In genomic region chr2:78465707-78466106, GRCh38 we compare ENCODE assay signal across 31 cellular contexts.
DNase-seq lines count a peak whose midpoint lies in the region; ATAC-seq and TF ChIP-seq lines count a peak whose summit lies in the region.
"Had no signal": no experiment of that assay in that cellular context is flagged by ENCODE, and none has a peak within 500 bp of the region (broad histone marks: within the 10 kb centered on the region; RNA-seq: fewer than 3 reads in every experiment).

No MANE protein-coding gene starts in this region.

- H3K79me2 ChIP-seq in SK-N-SH (ENCODE audit: insufficient read depth) (no peaks in the 10 kb centered on the region), neural progenitor cell (ENCODE audit: low read depth) (no peaks in the 10 kb centered on the region)
- H3K79me2 ChIP-seq: hepatocyte had no signal

- H3F3A ChIP-seq in SK-N-SH (replicated peaks; ENCODE audit: insufficient read depth) = no peaks in the 10 kb centered on the region
- no peaks in the 10 kb centered on the region for H3F3A ChIP-seq in neural progenitor cell (ENCODE audit: low read depth)

- H3K27me3 Mint-ChIP-seq in endodermal cell (ENCODE audit: insufficient read depth) (no peaks in the 10 kb centered on the region), neural progenitor cell (ENCODE audit: insufficient read depth, low read depth) (no peaks in the 10 kb centered on the region), CD14-positive monocyte (ENCODE audit: low read depth in 3 of 3) (no peaks in the 10 kb centered on the region)
- H3K27me3 Mint-ChIP-seq: activated naive CD8-positive, alpha-beta T cell treated with anti-CD3 and anti-CD28 coated beads, Interleukin-2, amount 10 ng/mL, durations not matched to agents 7 days and 5 days; CD4-positive, CD25-positive, alpha-beta regulatory T cell had no signal

- H4K20me1 ChIP-seq in SK-N-SH (ENCODE audit: insufficient read depth) = no peaks in the 10 kb centered on the region
- H4K20me1 ChIP-seq in neural progenitor cell (ENCODE audit: low read depth) = no peaks in the 10 kb centered on the region

- WGBS in SK-N-SH (ENCODE audit: low lambda C conversion rate) = 59% methylated on average over 3 of the region's 3 CpGs
- WGBS in endodermal cell (ENCODE audit: insufficient coverage in 1 of 2, insufficient read length in 1 of 2), 2 experiments = 98 to 100% methylated on average over 3 of the region's 3 CpGs

- 0 out of 2 replicates have a peak, but pooled peaks have one; percentile 6 for TF ChIP-seq CTCF in SK-N-SH (IDR thresholded peaks at IDR 0.05)
- TF ChIP-seq CTCF in LNCAP (IDR thresholded peaks at IDR 0.05) = peak; percentile 14; the same call in 1 of the 2 replicates
- TF ChIP-seq CTCF in endodermal cell (conservative IDR thresholded peaks at IDR 0.05) = peak; percentile 57
- peak; percentile 15 for TF ChIP-seq CTCF in neural progenitor cell (IDR thresholded peaks at IDR 0.05)
- no peak for TF ChIP-seq CTCF in CD14-positive monocyte (IDR thresholded peaks at IDR 0.05)

- H3K4me1 ChIP-seq in SK-N-SH (ENCODE audit: control insufficient read depth in 1 of 2, insufficient read depth in 2 of 2, low read depth in 1 of 2, low read length in 1 of 2) (no peaks in the 10 kb centered on the region), endodermal cell (ENCODE audit: control insufficient read depth, insufficient read depth, low read length) (no peaks in the 10 kb centered on the region), neural progenitor cell (no peaks in the 10 kb centered on the region)
- H3K4me1 ChIP-seq: left ventricle myocardium inferior, vagina had no signal

- ATAC-seq in SK-N-SH treated with all-trans-retinoic acid at 6 μM for 48 hours = no peak
- ATAC-seq in GM18498 (IDR thresholded peaks at IDR 0.05; ENCODE audit: unreplicated experiment) = no peak
- ATAC-seq: Right ventricle myocardium inferior, sciatic nerve, WTC11 had no signal

- H3K4me1 Mint-ChIP-seq in endodermal cell = no peaks in the 10 kb centered on the region
- no peaks in the 10 kb centered on the region for H3K4me1 Mint-ChIP-seq in neural progenitor cell
- no peaks in the 10 kb centered on the region for H3K4me1 Mint-ChIP-seq in CD14-positive monocyte
- H3K4me1 Mint-ChIP-seq: activated naive CD8-positive, alpha-beta T cell treated with anti-CD3 and anti-CD28 coated beads, Interleukin-2, amount 10 ng/mL, durations not matched to agents 7 days and 5 days; CD4-positive, CD25-positive, alpha-beta regulatory T cell; immature natural killer cell had no signal

- intact Hi-C loops in CD14-positive monocyte (cut with micrococcal nuclease) = no loop called here

- DNase-seq in SK-N-SH (no peak), endodermal cell (no peak), neural progenitor cell (ENCODE audit: low spot score) (no peak), CD14-positive monocyte (ENCODE audit: low spot score) (no peak), mesenteric fat pad (ENCODE audit: low spot score) (no peak)
- DNase-seq: activated CD4-positive, alpha-beta T cell treated with anti-CD3 and anti-CD28 coated beads, Interleukin-2, amount 50 U/mL, for 48 hours; activated effector memory CD4-positive, alpha-beta T cell treated with anti-CD3 and anti-CD28 coated beads, Interleukin-2, amount 50 U/mL, for 16 hours; activated naive CD8-positive, alpha-beta T cell treated with anti-CD3 and anti-CD28 coated beads, Interleukin-2, amount 10 ng/mL, durations not matched to agents 7 days and 5 days; CD4-positive, CD25-positive, alpha-beta regulatory T cell; GM23248; immature natural killer cell; Karpas-422; left ventricle myocardium inferior; NCI-H1092; NCI-H1930; NCI-H226; NCI-H748 treated with DMSO at 0.1 percent for 48 hours; nephron progenitor cell; posterior cingulate gyrus; stimulated activated CD4-positive, alpha-beta T cell treated with anti-CD3 and anti-CD28 coated beads, Interleukin-4, amount 100 ng/mL, for 4 hours; stimulated activated naive CD4-positive, alpha-beta T cell treated with Interleukin-2 at 50 U/mL for 16 hours; T1000 had no signal

- POLR2A ChIA-PET in SK-N-SH (lab: Yijun Ruan, JAX) = no interaction called here

- TF ChIP-seq RAD21 in SK-N-SH (IDR thresholded peaks at IDR 0.05; ENCODE audit: low read length) = no peak

- H3K9me3 ChIP-seq in SK-N-SH = no peaks in the 10 kb centered on the region
- H3K9me3 ChIP-seq in endodermal cell (ENCODE audit: control insufficient read depth, low read length) = no peaks in the 10 kb centered on the region
- H3K9me3 ChIP-seq in neural progenitor cell (ENCODE audit: low read depth) = no peaks in the 10 kb centered on the region
- H3K9me3 ChIP-seq: vagina had no signal

- H3K4me3 Mint-ChIP-seq in endodermal cell = no peak overlapping the region
- no peak overlapping the region for H3K4me3 Mint-ChIP-seq in neural progenitor cell
- H3K4me3 Mint-ChIP-seq in CD14-positive monocyte = no peak overlapping the region
- H3K4me3 Mint-ChIP-seq: activated naive CD8-positive, alpha-beta T cell treated with anti-CD3 and anti-CD28 coated beads, Interleukin-2, amount 10 ng/mL, durations not matched to agents 7 days and 5 days; CD4-positive, CD25-positive, alpha-beta regulatory T cell; immature natural killer cell; nephron progenitor cell; WTC11 had no signal

- H3K9me3 Mint-ChIP-seq in endodermal cell (no peaks in the 10 kb centered on the region), neural progenitor cell (no peaks in the 10 kb centered on the region), CD14-positive monocyte (no peaks in the 10 kb centered on the region)
- H3K9me3 Mint-ChIP-seq: nephron progenitor cell had no signal

- no peak overlapping the region for H3K27ac ChIP-seq in SK-N-SH (ENCODE audit: low read depth in 2 of 2, low read length in 1 of 2)
- H3K27ac ChIP-seq in endodermal cell (ENCODE audit: low read depth, low read length) = no peak overlapping the region
- H3K27ac ChIP-seq in neural progenitor cell = no peak overlapping the region
- H3K27ac ChIP-seq: epithelial cell of prostate, GM23248, hepatocyte, left ventricle myocardium inferior, vagina had no signal

- CTCF ChIA-PET in SK-N-SH (lab: Yijun Ruan, JAX) = no interaction called here

- no peak overlapping the region for H3K9ac ChIP-seq in SK-N-SH
- H3K9ac ChIP-seq in endodermal cell (ENCODE audit: extremely low read depth, low read length, poor library complexity, severe bottlenecking) = no peak overlapping the region
- no peak overlapping the region for H3K9ac ChIP-seq in neural progenitor cell
- H3K9ac ChIP-seq: GM23248 had no signal

- no peak overlapping the region for H2AFZ ChIP-seq in SK-N-SH (ENCODE audit: low read depth)
- H2AFZ ChIP-seq in neural progenitor cell (replicated peaks) = no peak overlapping the region
- H2AFZ ChIP-seq: GM23248, hepatocyte had no signal

- no peaks in the 10 kb centered on the region for H3K9me2 ChIP-seq in SK-N-SH

- TF ChIP-seq EP300 in SK-N-SH (IDR thresholded peaks at IDR 0.05; ENCODE audit: borderline replicate concordance in 1 of 2, low read depth in 1 of 2, low read length in 1 of 2) = no peak

- no peak overlapping the region for H3K4me2 ChIP-seq in SK-N-SH
- no peak overlapping the region for H3K4me2 ChIP-seq in neural progenitor cell
- H3K4me2 ChIP-seq: hepatocyte had no signal

- no peaks in the 10 kb centered on the region for H3K36me3 ChIP-seq in SK-N-SH (replicated peaks in 1 of 2; ENCODE audit: control insufficient read depth in 1 of 2, insufficient read depth in 2 of 2, low read length in 1 of 2)
- H3K36me3 ChIP-seq in endodermal cell (ENCODE audit: control insufficient read depth, insufficient read depth, low read length) = no peaks in the 10 kb centered on the region
- H3K36me3 ChIP-seq in neural progenitor cell = no peaks in the 10 kb centered on the region
- H3K36me3 ChIP-seq: left ventricle myocardium inferior, vagina had no signal

- H3K27ac Mint-ChIP-seq in endodermal cell = no peak overlapping the region
- no peak overlapping the region for H3K27ac Mint-ChIP-seq in neural progenitor cell
- H3K27ac Mint-ChIP-seq in CD14-positive monocyte = no peak overlapping the region
- H3K27ac Mint-ChIP-seq: activated naive CD8-positive, alpha-beta T cell treated with anti-CD3 and anti-CD28 coated beads, Interleukin-2, amount 10 ng/mL, durations not matched to agents 7 days and 5 days; CD4-positive, CD25-positive, alpha-beta regulatory T cell; immature natural killer cell; nephron progenitor cell; WTC11 had no signal

- H3K27me3 ChIP-seq in SK-N-SH (ENCODE audit: insufficient read depth) = no peaks in the 10 kb centered on the region
- no peaks in the 10 kb centered on the region for H3K27me3 ChIP-seq in endodermal cell (ENCODE audit: control insufficient read depth, insufficient read depth, low read length, poor library complexity, severe bottlenecking)
- H3K27me3 ChIP-seq in neural progenitor cell = no peaks in the 10 kb centered on the region
- H3K27me3 ChIP-seq: hepatocyte, vagina had no signal

- H3K4me3 ChIP-seq in SK-N-SH (ENCODE audit: low read depth in 2 of 2, low read length in 1 of 2) (no peak overlapping the region), endodermal cell (ENCODE audit: low read length) (no peak overlapping the region), neural progenitor cell (no peak overlapping the region)
- H3K4me3 ChIP-seq: GM23248, hepatocyte, left ventricle myocardium inferior, vagina had no signal

- H3K36me3 Mint-ChIP-seq in endodermal cell (ENCODE audit: low read depth) (no peaks in the 10 kb centered on the region), neural progenitor cell (no peaks in the 10 kb centered on the region), CD14-positive monocyte (no peaks in the 10 kb centered on the region)
- H3K36me3 Mint-ChIP-seq: activated naive CD8-positive, alpha-beta T cell treated with anti-CD3 and anti-CD28 coated beads, Interleukin-2, amount 10 ng/mL, durations not matched to agents 7 days and 5 days; CD4-positive, CD25-positive, alpha-beta regulatory T cell; immature natural killer cell; WTC11 had no signal

TF ChIP-seq in SK-N-SH, 30 proteins besides CTCF, POLR2A, EP300 and RAD21:
- no peak for TF ChIP-seq FOXM1 (IDR thresholded peaks at IDR 0.05; ENCODE audit: low read depth)
- TF ChIP-seq JUND (IDR thresholded peaks at IDR 0.05) = no peak
- no peak for TF ChIP-seq NRF1 (IDR thresholded peaks at IDR 0.05; ENCODE audit: low read depth, low read length)
- no peak for TF ChIP-seq POLR2AphosphoS5 (IDR thresholded peaks at IDR 0.05; ENCODE audit: low read depth, low read length)
- TF ChIP-seq NFIC (IDR thresholded peaks at IDR 0.05; ENCODE audit: borderline replicate concordance) = no peak
- no peak for TF ChIP-seq GATA2 (CRISPR knock-in tag; IDR thresholded peaks at IDR 0.05)

TF ChIP-seq in SK-N-SH treated with all-trans-retinoic acid at 6 μM for 48 hours, 23 proteins besides CTCF, POLR2A, EP300 and RAD21 (continues in another document):
- TF ChIP-seq GLIS3 (CRISPR knock-in tag; IDR thresholded peaks at IDR 0.05) = no peak
